26 cellular contexts compared by ENCODE assay signal in the genomic region with DNA sequence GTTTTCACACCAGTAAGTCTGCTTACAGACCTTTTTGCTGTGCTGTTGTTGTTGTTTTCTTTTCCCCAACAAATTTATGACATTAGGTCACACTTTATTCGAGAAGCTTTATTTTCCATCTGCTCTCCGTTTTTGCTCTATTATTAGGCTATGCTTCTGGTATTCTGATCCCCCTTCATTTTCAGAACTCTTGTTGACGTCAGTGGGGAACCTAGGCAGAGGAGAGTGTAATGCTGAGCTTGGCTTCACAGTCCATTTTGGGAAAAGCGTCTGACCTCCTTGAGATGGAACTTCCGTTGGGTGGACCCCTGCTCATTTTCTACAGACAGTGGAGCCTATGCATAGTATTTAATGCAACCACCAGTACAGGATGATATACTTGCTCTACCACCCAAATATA.
A peak's percentile ranks its signal among the peaks of the same experiment; 100 is the strongest.
DNase-seq lines count a peak whose midpoint lies in the region; ATAC-seq and TF ChIP-seq lines count a peak whose summit lies in the region.
"Had no signal": no experiment of that assay in that cellular context is flagged by ENCODE, and none has a peak within 500 bp of the region (broad histone marks: within the 10 kb centered on the region; RNA-seq: fewer than 3 reads in every experiment).

No MANE protein-coding gene starts in this region.

- no peaks in the 10 kb centered on the region for H3K4me1 Mint-ChIP-seq in CD8-positive, alpha-beta memory T cell
- H3K4me1 Mint-ChIP-seq: activated naive CD8-positive, alpha-beta T cell treated with anti-CD3 and anti-CD28 coated beads, Interleukin-2, amount 10 ng/mL, durations not matched to agents 7 days and 5 days had no signal

- TF ChIP-seq CTCF in fibroblast of villous mesenchyme (IDR thresholded peaks at IDR 0.05; ENCODE audit: insufficient read depth, low read depth, low read length) = no peak

- peaks cover 0 to 4% (median 0%) of the 10 kb centered on the region in 5 donors for H3K9me3 Mint-ChIP-seq in CD8-positive, alpha-beta memory T cell
- H3K9me3 Mint-ChIP-seq: activated naive CD8-positive, alpha-beta T cell treated with anti-CD3 and anti-CD28 coated beads, Interleukin-2, amount 10 ng/mL, durations not matched to agents 7 days and 5 days; activated T-helper 1 cell treated with anti-CD3 and anti-CD28 coated beads, Interleukin-12 subunit alpha, Interleukin-12 subunit beta, Interleukin-2, Interleukin-4 antibody, amounts not matched to agents 30 ng/mL and 10 ng/mL and 1 ng/mL, durations not matched to agents 14 hours and 24 hours and 36 hours; brain; dendritic cell treated with granulocyte-macrophage colony-stimulating factor and Interleukin-4, amounts not matched to agents 40 ng/mL and 50 ng/mL, for 4 days; HFFc6 had no signal

- ATAC-seq in GM19452 (IDR thresholded peaks at IDR 0.05; ENCODE audit: unreplicated experiment) = peak; percentile 1
- peak; percentile 2 for ATAC-seq in HG03460 (IDR thresholded peaks at IDR 0.05; ENCODE audit: unreplicated experiment)
- ATAC-seq: A549; activated CD4-positive, CD25-positive, alpha-beta regulatory T cell treated with anti-CD3 and anti-CD28 coated beads, Interleukin-2, amount 50 U/mL, for 24 hours had no signal

- H3K4me2 ChIP-seq in BLaER1 treated with 17β-estradiol and CSF1 and Interleukin-3, amounts not matched to agents 10 nM and 100 nM = peak overlapping the region; percentile 37 to 59 (median 46); a peak in 20 of 22 replicates
- H3K4me2 ChIP-seq: A549 had no signal

- no peaks in the 10 kb centered on the region for H4K20me1 ChIP-seq in BLaER1 treated with 17β-estradiol and CSF1 and Interleukin-3, amounts not matched to agents 10 nM and 100 nM

- POLR2A ChIA-PET in CD8-positive, alpha-beta memory T cell (lab: Charles Lee) = no interaction called here

- no peaks in the 10 kb centered on the region for H3K36me3 Mint-ChIP-seq in CD8-positive, alpha-beta memory T cell
- H3K36me3 Mint-ChIP-seq: activated naive CD8-positive, alpha-beta T cell treated with anti-CD3 and anti-CD28 coated beads, Interleukin-2, amount 10 ng/mL, durations not matched to agents 7 days and 5 days; brain; CD14-positive monocyte had no signal

- CTCF ChIA-PET in CD8-positive, alpha-beta memory T cell (lab: Charles Lee) = no interaction called here

- peaks cover 25 to 59% (median 32%) of the 10 kb centered on the region in 10 experiments for H3K4me1 ChIP-seq in BLaER1 treated with 17β-estradiol and CSF1 and Interleukin-3, amounts not matched to agents 10 nM and 100 nM
- no peaks in the 10 kb centered on the region for H3K4me1 ChIP-seq in CD8-positive, alpha-beta memory T cell (ENCODE audit: insufficient read depth, low read length)
- H3K4me1 ChIP-seq: A549, upper lobe of left lung had no signal

- DNase-seq in fibroblast of villous mesenchyme (ENCODE audit: low read depth) (peak; percentile 16), SW480 (ENCODE audit: low spot score) (no peak), kidney glomerular epithelial cell (lab: John Stamatoyannopoulos, UW) (no peak)
- DNase-seq in CD8-positive, alpha-beta memory T cell = no peak
- DNase-seq in stimulated activated CD4-positive, alpha-beta T cell treated with anti-CD3 and anti-CD28 coated beads, Interleukin-4, amount 100 ng/mL, for 4 hours = no peak
- DNase-seq: activated CD8-positive, alpha-beta memory T cell treated with anti-CD3 and anti-CD28 coated beads for 24 hours; activated naive CD8-positive, alpha-beta T cell treated with anti-CD3 and anti-CD28 coated beads, Interleukin-2, amount 10 ng/mL, durations not matched to agents 7 days and 5 days; HFFc6; mucosa of descending colon; NCI-H2029 treated with DMSO at 0.1 percent for 48 hours; NCI-H510A; occipital lobe; stimulated activated naive CD8-positive, alpha-beta T cell treated with anti-CD3 and anti-CD28 coated beads, Interleukin-15, Interleukin-2, amounts not matched to agents 100 U/mL and 50 U/mL, for 24 hours; T-helper 9 cell had no signal

- H3K27me3 ChIP-seq in BLaER1 treated with 17β-estradiol and CSF1 and Interleukin-3, amounts not matched to agents 10 nM and 100 nM = no peaks in the 10 kb centered on the region
- no peaks in the 10 kb centered on the region for H3K27me3 ChIP-seq in CD8-positive, alpha-beta memory T cell (ENCODE audit: insufficient read depth, low read length, poor library complexity, severe bottlenecking)
- H3K27me3 ChIP-seq: SJSA1, upper lobe of left lung had no signal

- no peaks in the 10 kb centered on the region for H3K27me3 Mint-ChIP-seq in CD8-positive, alpha-beta memory T cell
- H3K27me3 Mint-ChIP-seq: activated naive CD8-positive, alpha-beta T cell treated with anti-CD3 and anti-CD28 coated beads, Interleukin-2, amount 10 ng/mL, durations not matched to agents 7 days and 5 days; dendritic cell treated with granulocyte-macrophage colony-stimulating factor and Interleukin-4, amounts not matched to agents 40 ng/mL and 50 ng/mL, for 4 days had no signal

- H3K4me3 ChIP-seq in BLaER1 treated with 17β-estradiol and CSF1 and Interleukin-3, amounts not matched to agents 10 nM and 100 nM = no peak overlapping the region
- H3K4me3 ChIP-seq in fibroblast of villous mesenchyme (ENCODE audit: low read depth, low read length) = no peak overlapping the region
- H3K4me3 ChIP-seq in CD8-positive, alpha-beta memory T cell (ENCODE audit: low read length) = no peak overlapping the region
- H3K4me3 ChIP-seq: A549, mucosa of descending colon, SJSA1, upper lobe of left lung had no signal

- no peak overlapping the region for H3K9ac ChIP-seq in BLaER1 treated with 17β-estradiol and CSF1 and Interleukin-3, amounts not matched to agents 10 nM and 100 nM

- no peak overlapping the region for H3K4me3 Mint-ChIP-seq in CD8-positive, alpha-beta memory T cell
- H3K4me3 Mint-ChIP-seq: activated naive CD8-positive, alpha-beta T cell treated with anti-CD3 and anti-CD28 coated beads, Interleukin-2, amount 10 ng/mL, durations not matched to agents 7 days and 5 days; activated T-helper 1 cell treated with anti-CD3 and anti-CD28 coated beads, Interleukin-12 subunit alpha, Interleukin-12 subunit beta, Interleukin-2, Interleukin-4 antibody, amounts not matched to agents 30 ng/mL and 10 ng/mL and 1 ng/mL, durations not matched to agents 14 hours and 24 hours and 36 hours; brain; CD14-positive monocyte; dendritic cell treated with granulocyte-macrophage colony-stimulating factor and Interleukin-4, amounts not matched to agents 40 ng/mL and 50 ng/mL, for 4 days; HFFc6 had no signal

- no peak overlapping the region for H3K27ac ChIP-seq in BLaER1 treated with 17β-estradiol and CSF1 and Interleukin-3, amounts not matched to agents 10 nM and 100 nM
- no peak overlapping the region for H3K27ac ChIP-seq in CD8-positive, alpha-beta memory T cell (ENCODE audit: low read depth, low read length)
- H3K27ac ChIP-seq: A549, epithelial cell of prostate, SJSA1, upper lobe of left lung had no signal

- H3K27ac Mint-ChIP-seq in CD8-positive, alpha-beta memory T cell = no peak overlapping the region
- H3K27ac Mint-ChIP-seq: activated naive CD8-positive, alpha-beta T cell treated with anti-CD3 and anti-CD28 coated beads, Interleukin-2, amount 10 ng/mL, durations not matched to agents 7 days and 5 days; activated T-helper 1 cell treated with anti-CD3 and anti-CD28 coated beads, Interleukin-12 subunit alpha, Interleukin-12 subunit beta, Interleukin-2, Interleukin-4 antibody, amounts not matched to agents 30 ng/mL and 10 ng/mL and 1 ng/mL, durations not matched to agents 14 hours and 24 hours and 36 hours; dendritic cell treated with granulocyte-macrophage colony-stimulating factor and Interleukin-4, amounts not matched to agents 40 ng/mL and 50 ng/mL, for 4 days; HFFc6 had no signal

- H3K36me3 ChIP-seq in BLaER1 treated with 17β-estradiol and CSF1 and Interleukin-3, amounts not matched to agents 10 nM and 100 nM = no peaks in the 10 kb centered on the region
- H3K36me3 ChIP-seq in CD8-positive, alpha-beta memory T cell (ENCODE audit: insufficient read depth, low read length) = no peaks in the 10 kb centered on the region
- H3K36me3 ChIP-seq: SJSA1, upper lobe of left lung had no signal

- H3K9me3 ChIP-seq in BLaER1 treated with 17β-estradiol and CSF1 and Interleukin-3, amounts not matched to agents 10 nM and 100 nM (replicated peaks in 1 of 11) = peaks cover 0 to 22% (median 9%) of the 10 kb centered on the region in 11 experiments; a peak in 10 of 22 replicates
- H3K9me3 ChIP-seq in CD8-positive, alpha-beta memory T cell (ENCODE audit: low read length) = no peaks in the 10 kb centered on the region
- H3K9me3 ChIP-seq: A549, mucosa of descending colon, SJSA1, upper lobe of left lung had no signal
